10 cellular contexts compared by ENCODE assay signal in the genomic region with DNA sequence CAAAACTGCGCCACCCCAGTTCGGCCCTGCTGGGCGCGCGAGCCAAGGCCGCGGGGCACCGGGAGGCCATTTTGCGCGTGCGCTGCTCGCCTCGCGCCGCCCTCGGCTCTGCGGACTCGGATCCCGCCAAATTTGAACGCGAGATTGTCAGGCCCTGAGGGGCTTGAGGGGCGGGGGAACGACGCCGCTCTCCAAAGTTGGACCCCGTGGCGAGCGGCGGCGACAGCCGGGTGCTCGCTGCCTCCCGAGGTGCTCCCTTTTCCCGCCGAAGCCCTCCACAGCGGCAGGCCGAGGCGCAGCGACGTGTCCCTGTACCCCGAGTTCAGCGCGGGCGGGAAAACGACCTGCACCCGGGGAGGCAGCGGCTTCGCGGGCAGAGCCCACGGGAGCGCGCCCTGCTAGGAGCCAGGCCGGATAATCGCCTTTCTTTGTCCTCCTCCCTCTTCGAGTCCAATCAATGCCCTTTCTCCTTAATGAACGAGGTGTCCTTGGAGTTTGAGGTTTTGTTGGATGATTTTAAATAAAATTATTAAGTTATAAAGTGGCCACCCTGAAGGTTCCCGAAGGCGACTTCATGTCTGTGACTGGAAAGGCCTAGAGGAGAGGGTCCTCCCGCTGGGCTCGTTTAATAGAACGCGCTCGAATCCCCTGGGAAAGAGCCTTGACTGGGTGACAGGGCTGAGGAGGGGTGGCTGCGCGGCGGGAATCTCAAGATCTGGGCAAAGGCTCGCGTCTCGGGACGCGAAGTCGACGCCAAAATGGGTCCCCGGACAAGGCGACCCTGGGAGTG. TPM values are rescaled to one million over a fixed set of nuclear protein-coding genes. Genes with fewer than 3 reads are reported as not detected.
DNase-seq lines count a peak whose midpoint lies in the region; ATAC-seq, FAIRE-seq and TF ChIP-seq lines count a peak whose summit lies in the region.
"Had no signal": no experiment of that assay in that cellular context is flagged by ENCODE, and none has a peak within 500 bp of the region (broad histone marks: within the 10 kb centered on the region; RNA-seq: fewer than 3 reads in every experiment).

No MANE protein-coding gene starts in this region.

- no peaks in the 10 kb centered on the region for H3K79me1 ChIP-seq in H1 (ENCODE audit: low read depth, low read length)

- H3K56ac ChIP-seq in H1 (replicated peaks; ENCODE audit: insufficient read length, low read depth, low read length) = no peak overlapping the region

- H3K18ac ChIP-seq in H1 (ENCODE audit: extremely low read depth, low read length) = peak overlapping the region; percentile 65; the same call in 1 of the 2 replicates

- 0 out of 2 replicates have a peak overlapping the region, but pooled peaks have one; percentile 65 for H2BK20ac ChIP-seq in H1 (ENCODE audit: low read length)

- peak overlapping the region; percentile 71 for H4K91ac ChIP-seq in H1 (replicated peaks; ENCODE audit: insufficient read length, low read length)

- TF ChIP-seq EP300 in H1 (IDR thresholded peaks at IDR 0.05; ENCODE audit: borderline replicate concordance in 1 of 2, low read depth in 2 of 2, low read length in 2 of 2) = no peak

- H3K4me3 ChIP-seq in H1 (ENCODE audit: extremely low read depth in 1 of 4, insufficient read depth in 2 of 4, low read depth in 3 of 4, low read length in 4 of 4) = peak overlapping the region; percentile 34 to 57 (median 48)
- peak overlapping the region; percentile 65 to 68 for H3K4me3 ChIP-seq in mucosa of rectum (ENCODE audit: low read length in 2 of 2)

- H3K4ac ChIP-seq in H1 (replicated peaks; ENCODE audit: insufficient read length, low read depth, low read length) = no peak overlapping the region

- H3K27me3 ChIP-seq in H1 (replicated peaks in 1 of 4; ENCODE audit: control insufficient read depth in 3 of 4, extremely low read depth in 1 of 4, insufficient read depth in 3 of 4, low read length in 3 of 4) (peaks cover 64 to 85% (median 76%) of the 10 kb centered on the region in 4 experiments), mucosa of rectum (ENCODE audit: control insufficient read depth in 2 of 2, insufficient read depth in 2 of 2, low read length in 2 of 2) (peaks cover 51 to 57% of the 10 kb centered on the region in 2 donors)

- TF ChIP-seq RAD21 in H1 (IDR thresholded peaks at IDR 0.05 in 1 of 2, conservative IDR thresholded peaks at IDR 0.05 in 1 of 2; ENCODE audit: low read depth in 2 of 2, low read length in 2 of 2) = no peak; a peak in 1 of 4 replicates

- no peak overlapping the region for H2BK120ac ChIP-seq in H1 (replicated peaks; ENCODE audit: low read depth, low read length)

- no peak for ATAC-seq in GM18520 (IDR thresholded peaks at IDR 0.05; ENCODE audit: unreplicated experiment)

- peak overlapping the region; percentile 83; the same call in 1 of the 2 replicates for H4K8ac ChIP-seq in H1 (ENCODE audit: extremely low read depth, insufficient read depth, low read length)

- H2AK5ac ChIP-seq in H1 (ENCODE audit: low read depth, low read length) = no peak overlapping the region

- peak overlapping the region; percentile 77 for H3K27ac Mint-ChIP-seq in type B pancreatic cell

- peak; percentile 61 for DNase-seq in activated effector memory CD4-positive, alpha-beta T cell treated with anti-CD3 and anti-CD28 coated beads, Interleukin-2, amount 50 U/mL, for 16 hours
- DNase-seq in activated effector memory CD4-positive, alpha-beta T cell treated with Interleukin-2 at 50 U/mL for 16 hours = no peak
- peak in 1 of 2 experiments; percentile 88 for DNase-seq in H1 (ENCODE audit: low read depth in 1 of 2, low spot score in 2 of 2)
- DNase-seq in type B pancreatic cell (ENCODE audit: extremely low spot score, unreplicated experiment) = peak; percentile 79
- DNase-seq in NCI-H69 (lab: John Stamatoyannopoulos, UW) = no peak
- no peak for DNase-seq in medulla oblongata (ENCODE audit: extremely low spot score)
- DNase-seq: DMS153 had no signal

- H3K36me3 ChIP-seq in H1 (ENCODE audit: control insufficient read depth in 2 of 4, insufficient read depth in 4 of 4, low read length in 3 of 4) (peaks cover 0 to 3% (median 0%) of the 10 kb centered on the region in 4 experiments; a peak in 2 of 8 replicates), mucosa of rectum (ENCODE audit: control insufficient read depth in 2 of 2, insufficient read depth in 2 of 2, low read length in 2 of 2) (peaks cover 4 to 7% of the 10 kb centered on the region in 2 donors)

- no peaks in the 10 kb centered on the region for H3K9me3 Mint-ChIP-seq in type B pancreatic cell

- H3K9me3 ChIP-seq in H1 (ENCODE audit: insufficient read depth in 2 of 2, low read depth in 1 of 2, low read length in 1 of 2) (no peaks in the 10 kb centered on the region; a peak in 1 of 4 replicates), mucosa of rectum (ENCODE audit: control insufficient read depth in 2 of 2, low read length in 2 of 2) (no peaks in the 10 kb centered on the region)

- H4K20me1 ChIP-seq in H1 (replicated peaks in 1 of 2; ENCODE audit: control insufficient read depth in 1 of 2, insufficient read depth in 2 of 2, low read length in 2 of 2) = peaks cover 0 to 5% of the 10 kb centered on the region in 2 experiments

- no peak for TF ChIP-seq POLR2A in H1 (IDR thresholded peaks at IDR 0.05; ENCODE audit: control extremely low read depth in 1 of 2, low read depth in 2 of 2, low read length in 2 of 2)

- no peak for FAIRE-seq in H1 (lab: Jason Lieb, UNC)

- H4K5ac ChIP-seq in H1 (ENCODE audit: insufficient read length, low read depth, low read length) = no peak overlapping the region

- no peaks in the 10 kb centered on the region for H3K79me2 ChIP-seq in H1 (ENCODE audit: control insufficient read depth in 1 of 2, insufficient read depth in 2 of 2, low read length in 2 of 2)

- peaks cover 4% of the 10 kb centered on the region for H3K4me1 Mint-ChIP-seq in type B pancreatic cell (ENCODE audit: unreplicated experiment)

- TF ChIP-seq CTCF in H1 (IDR thresholded peaks at IDR 0.05; ENCODE audit: control extremely low read depth in 1 of 3, insufficient read depth in 1 of 3, low read depth in 1 of 3, low read length in 3 of 3) (peak in 1 of 3 experiments; percentile 13; a peak in 1 of 4 replicates), type B pancreatic cell (conservative IDR thresholded peaks at IDR 0.05) (no peak)

- H3K9ac ChIP-seq in H1 (replicated peaks in 1 of 4; ENCODE audit: extremely low read depth in 1 of 4, low read depth in 3 of 4, low read length in 3 of 4) (no peak overlapping the region; a peak in 3 of 7 replicates), mucosa of rectum (ENCODE audit: low read depth in 1 of 2, low read length in 2 of 2) (peak overlapping the region; percentile 1 to 67)

- peak overlapping the region; percentile 83; the same call in 1 of the 2 replicates for H2AFZ ChIP-seq in H1 (ENCODE audit: low read length)

- H3K4me1 ChIP-seq in H1 (replicated peaks in 1 of 4; ENCODE audit: control insufficient read depth in 3 of 4, insufficient read depth in 4 of 4, low read length in 3 of 4) (peaks cover 0 to 19% (median 9%) of the 10 kb centered on the region in 4 experiments; a peak in 6 of 7 replicates), mucosa of rectum (ENCODE audit: control insufficient read depth in 2 of 2, insufficient read depth in 2 of 2, low read length in 2 of 2) (peaks cover 12 to 18% of the 10 kb centered on the region in 2 donors)

- peaks cover 87% of the 10 kb centered on the region for H3K27me3 Mint-ChIP-seq in type B pancreatic cell

- peaks cover 9% of the 10 kb centered on the region; the same call in 1 of the 2 replicates for H3K23me2 ChIP-seq in H1 (ENCODE audit: low read depth, low read length)

- peak overlapping the region; percentile 84 for H3K4me3 Mint-ChIP-seq in type B pancreatic cell

- WGBS in H1 (ENCODE audit: extremely low coverage in 1 of 2, insufficient coverage in 1 of 2, insufficient read length in 1 of 2, insufficient replicate concordance in 2 of 2, low coverage in 1 of 2, low lambda C conversion rate in 2 of 2, missing lambda C conversion rate in 1 of 2), 2 experiments = 5% methylated on average over 63 of the region's 75 CpGs; no CpG with 5 or more reads in 1 of the 2 experiments

- CTCF ChIA-PET in H1 (lab: Charles Lee; ENCODE audit: partially characterized antibody) = interaction anchor here (1.2 kb wide), 1 partner anchor 19 kb away, joined by 3 read pairs; the partner anchor contains the start of gene COMMD3

- no peak overlapping the region for H3K14ac ChIP-seq in H1 (ENCODE audit: insufficient read length)

- H2BK15ac ChIP-seq in H1 (ENCODE audit: low read length) = no peak overlapping the region; the same call in 1 of the 2 replicates

- H2BK5ac ChIP-seq in H1 (ENCODE audit: low read depth, low read length) = no peak overlapping the region; the same call in 1 of the 2 replicates

- peaks cover 3% of the 10 kb centered on the region for H3K36me3 Mint-ChIP-seq in type B pancreatic cell

- H3K4me2 ChIP-seq in H1 (ENCODE audit: insufficient read depth in 1 of 2, low read depth in 2 of 2, low read length in 2 of 2) = peak overlapping the region; percentile 77 to 95

- H3K23ac ChIP-seq in H1 (ENCODE audit: insufficient read length) = no peak overlapping the region

- H2BK12ac ChIP-seq in H1 (ENCODE audit: low read depth, low read length) = 0 out of 2 replicates have a peak overlapping the region, but pooled peaks have one; percentile 84

- POLR2A ChIA-PET in H1 (lab: Charles Lee; ENCODE audit: partially characterized antibody) = interaction anchor here (0.7 to 1.8 kb wide), 3 partner anchors 8 to 19 kb away, joined by 3 to 5 read pairs (median 4); partner anchors contain the start of gene COMMD3

- H3K27ac ChIP-seq in H1 (ENCODE audit: low read depth, low read length) (no peak overlapping the region), mucosa of rectum (ENCODE audit: low read depth in 2 of 2, low read length in 2 of 2) (no peak overlapping the region)

RNA-seq across cellular contexts. Expression of gene SPAG6, which starts 10.7 kb away (rescaled TPM):
- total RNA-seq in H1 (2021; fragmentation: NEBNext Ultra II Directional; extraction: Animal tissue kit (Norgen Biotek cat#: 25700)) = 0.34 TPM in 1 of 2 replicates, not detected in the other
- polyA plus RNA-seq in H1 (2011; rRNA removed) = 0.14 TPM in 2 replicates
- polyA plus RNA-seq in H1 (2011; cell fraction: cytosol; rRNA removed) = 0.28 TPM
- polyA plus RNA-seq in H1 (2011; cell fraction: nucleus; rRNA removed) = 0.16 TPM
- 0.14 to 0.33 TPM (median 0.19 TPM) in 4 replicates for polyA plus RNA-seq in H1 (2012, experiment 1 of 2)
- not detected for polyA plus RNA-seq in H1 (2012, experiment 2 of 2)
- 0.08 TPM for polyA plus RNA-seq in H1 (2013, experiment 1 of 2)
- polyA plus RNA-seq in H1 (2013, experiment 2 of 2) = 0.13 TPM
- 0.27 and 0.41 TPM in 2 replicates for polyA minus RNA-seq in H1 (2011; rRNA and poly(A)+ RNA removed)
- polyA minus RNA-seq in H1 (2011; cell fraction: cytosol; rRNA and poly(A)+ RNA removed) = not detected
- polyA minus RNA-seq in H1 (2011; cell fraction: nucleus; rRNA and poly(A)+ RNA removed) = not detected
- total RNA-seq in type B pancreatic cell (ENCODE audit: low replicate concordance) = 1.9 and 6.6 TPM in 2 replicates
- total RNA-seq: HT-29 had no signal

RNA-seq across cellular contexts. Expression of gene BMI1, which starts 13.7 kb away (rescaled TPM):
- 7.0 and 10.7 TPM in 2 replicates for total RNA-seq in H1 (2021; fragmentation: NEBNext Ultra II Directional; extraction: Animal tissue kit (Norgen Biotek cat#: 25700))
- 2.8 and 2.9 TPM in 2 replicates for polyA plus RNA-seq in H1 (2011; rRNA removed)
- polyA plus RNA-seq in H1 (2011; cell fraction: cytosol; rRNA removed) = 4.1 TPM
- polyA plus RNA-seq in H1 (2011; cell fraction: nucleus; rRNA removed) = 7.6 TPM
- polyA plus RNA-seq in H1 (2012, experiment 1 of 2) = 2.8 to 10.9 TPM (median 4.8 TPM) in 4 replicates
- polyA plus RNA-seq in H1 (2012, experiment 2 of 2) = 0.12 TPM
- polyA plus RNA-seq in H1 (2013, experiment 1 of 2) = 2.9 TPM
- 2.7 TPM for polyA plus RNA-seq in H1 (2013, experiment 2 of 2)
- polyA minus RNA-seq in H1 (2011; rRNA and poly(A)+ RNA removed) = 5.2 and 8.7 TPM in 2 replicates
- polyA minus RNA-seq in H1 (2011; cell fraction: cytosol; rRNA and poly(A)+ RNA removed) = 5.9 TPM
- polyA minus RNA-seq in H1 (2011; cell fraction: nucleus; rRNA and poly(A)+ RNA removed) = 7.2 TPM
- 28.9 and 36.6 TPM in 2 replicates for total RNA-seq in type B pancreatic cell (ENCODE audit: low replicate concordance)

RNA-seq across cellular contexts. Expression of gene COMMD3, which starts 18.4 kb away (rescaled TPM):
- total RNA-seq in H1 (2021; fragmentation: NEBNext Ultra II Directional; extraction: Animal tissue kit (Norgen Biotek cat#: 25700)) = 2.3 and 2.7 TPM in 2 replicates
- 0.94 and 2.7 TPM in 2 replicates for polyA plus RNA-seq in H1 (2011; rRNA removed)
- polyA plus RNA-seq in H1 (2011; cell fraction: cytosol; rRNA removed) = 2.1 TPM
- 1.2 TPM for polyA plus RNA-seq in H1 (2011; cell fraction: nucleus; rRNA removed)
- 2.4 to 4.3 TPM (median 2.7 TPM) in 4 replicates for polyA plus RNA-seq in H1 (2012, experiment 1 of 2)
- 1.8 TPM for polyA plus RNA-seq in H1 (2012, experiment 2 of 2)
- 4.5 TPM for polyA plus RNA-seq in H1 (2013, experiment 1 of 2)
- 3.1 TPM for polyA plus RNA-seq in H1 (2013, experiment 2 of 2)
- 0.63 and 1.8 TPM in 2 replicates for polyA minus RNA-seq in H1 (2011; rRNA and poly(A)+ RNA removed)
- not detected for polyA minus RNA-seq in H1 (2011; cell fraction: cytosol; rRNA and poly(A)+ RNA removed)
- polyA minus RNA-seq in H1 (2011; cell fraction: nucleus; rRNA and poly(A)+ RNA removed) = not detected
- total RNA-seq in type B pancreatic cell (ENCODE audit: low replicate concordance) = 42.5 and 51.3 TPM in 2 replicates

Comparison
In these comparisons a context has a peak if more than half of its experiments do, and no peak if none do; other contexts are left out.
1. DNase-seq: peak in activated effector memory CD4-positive, alpha-beta T cell treated with anti-CD3 and anti-CD28 coated beads, Interleukin-2, amount 50 U/mL, for 16 hours (single experiment) and type B pancreatic cell (single experiment); none in activated effector memory CD4-positive, alpha-beta T cell treated with Interleukin-2 at 50 U/mL for 16 hours (single experiment), NCI-H69 (single experiment) and medulla oblongata (single experiment).
2. H3K9ac ChIP-seq: peak in mucosa of rectum (2 of 2); none in H1 (0 of 4).
3. RNA of gene COMMD3, which starts 18.4 kb away (total RNA-seq): 42.5 to 51.3 TPM in type B pancreatic cell; 2.3 to 2.7 TPM in H1; every median in the first group is over 10 times any median in the second.